27 cellular contexts compared by ENCODE assay signal in the genomic region with DNA sequence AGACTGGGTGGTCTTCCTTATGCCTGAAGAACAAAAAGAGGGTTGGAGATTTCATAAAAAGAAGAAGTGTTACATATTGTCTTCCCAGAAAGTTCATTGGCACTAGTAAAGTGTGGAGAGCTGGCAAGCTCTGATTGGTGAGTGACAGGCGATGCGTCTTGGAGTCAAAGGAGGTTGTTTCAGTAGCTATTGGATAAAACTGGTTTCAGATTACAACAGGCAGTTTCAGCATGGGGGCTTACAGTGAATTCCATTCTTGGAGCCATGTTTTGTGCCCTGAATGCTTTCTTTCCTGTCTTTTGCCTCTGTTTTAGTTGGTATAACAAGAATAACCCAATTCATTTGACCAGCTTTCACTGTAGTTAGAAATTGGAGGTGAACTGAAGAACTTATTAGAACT.
"Had no signal": no experiment of that assay in that cellular context is flagged by ENCODE, and none has a peak within 500 bp of the region (broad histone marks: within the 10 kb centered on the region; RNA-seq: fewer than 3 reads in every experiment).

No MANE protein-coding gene starts in this region.

- H3K4me1 Mint-ChIP-seq: activated CD4-positive, alpha-beta memory T cell treated with anti-CD3 and anti-CD28 coated beads, Interleukin-2, amount 10 ng/mL, durations not matched to agents 7 days and 5 days; activated CD4-positive, alpha-beta T cell treated with anti-CD3 and anti-CD28 coated beads for 36 hours; activated T-helper 17 cell treated with anti-CD3 and anti-CD28 coated beads, Interleukin-2, amount 50 U/mL, for 72 hours had no signal

- H3K36me3 Mint-ChIP-seq: activated naive CD8-positive, alpha-beta T cell had no signal

- ATAC-seq: activated CD4-positive, alpha-beta T cell treated with anti-CD3 and anti-CD28 coated beads for 36 hours; activated T-helper 17 cell treated with anti-CD3 and anti-CD28 coated beads, Interleukin-2, amount 50 U/mL, for 72 hours; K562; Panc1; Right ventricle myocardium inferior had no signal

- H3K27me3 Mint-ChIP-seq: activated CD4-positive, alpha-beta memory T cell treated with anti-CD3 and anti-CD28 coated beads, Interleukin-2, amount 10 ng/mL, durations not matched to agents 7 days and 5 days; activated CD4-positive, alpha-beta T cell treated with anti-CD3 and anti-CD28 coated beads for 36 hours; activated naive CD8-positive, alpha-beta T cell; activated T-helper 17 cell treated with anti-CD3 and anti-CD28 coated beads, Interleukin-2, amount 50 U/mL, for 72 hours had no signal

- H3K27ac Mint-ChIP-seq: activated CD4-positive, alpha-beta memory T cell treated with anti-CD3 and anti-CD28 coated beads, Interleukin-2, amount 10 ng/mL, durations not matched to agents 7 days and 5 days; activated CD4-positive, alpha-beta T cell treated with anti-CD3 and anti-CD28 coated beads for 36 hours; activated naive CD4-positive, alpha-beta T cell treated with anti-CD3 and anti-CD28 coated beads for 36 hours; activated naive CD8-positive, alpha-beta T cell; activated T-helper 17 cell treated with anti-CD3 and anti-CD28 coated beads, Interleukin-2, amount 50 U/mL, for 72 hours had no signal

- H3K4me3 Mint-ChIP-seq: activated CD4-positive, alpha-beta memory T cell treated with anti-CD3 and anti-CD28 coated beads, Interleukin-2, amount 10 ng/mL, durations not matched to agents 7 days and 5 days; activated CD4-positive, alpha-beta T cell treated with anti-CD3 and anti-CD28 coated beads for 36 hours; activated naive CD4-positive, alpha-beta T cell treated with anti-CD3 and anti-CD28 coated beads for 36 hours; activated naive CD8-positive, alpha-beta T cell; activated T-helper 17 cell treated with anti-CD3 and anti-CD28 coated beads, Interleukin-2, amount 50 U/mL, for 72 hours had no signal

- H3K27ac ChIP-seq: brain microvascular endothelial cell, cardiac muscle cell, SJCRH30, VCaP had no signal

- DNase-seq: activated CD4-positive, alpha-beta memory T cell treated with anti-CD3 and anti-CD28 coated beads, Interleukin-2, amount 10 ng/mL, durations not matched to agents 7 days and 5 days; activated CD4-positive, alpha-beta T cell treated with anti-CD3 and anti-CD28 coated beads for 36 hours; activated CD4-positive, alpha-beta T cell treated with anti-CD3 and anti-CD28 coated beads, Interleukin-2, amount 50 U/mL, for 1 hour; activated gamma-delta T cell; activated naive CD4-positive, alpha-beta T cell treated with anti-CD3 and anti-CD28 coated beads for 36 hours; activated T-cell treated with anti-CD3 and anti-CD28 coated beads for 4 hours; activated T-cell treated with anti-CD3 and anti-CD28 coated beads, Interleukin-2, amount 50 U/mL, for 48 hours; brain microvascular endothelial cell; Karpas-422; NCI-H146; NCI-H1930; NCI-H345; NCI-H510A; NCI-H69; NK-92 treated with Interleukin-12 subunit alpha and Interleukin-12 subunit beta, amount 100 ng/mL, for 24 hours; OCI-M1; RPMI8226; SK-N-SH; T-helper 1 cell had no signal
